2 cellular contexts compared by ENCODE assay signal in genomic region chr3:71247948-71248315, GRCh38.
TF ChIP-seq lines count a peak whose summit lies in the region.

No MANE protein-coding gene starts in this region.

TF ChIP-seq in SK-N-SH, 30 proteins besides CTCF, POLR2A, EP300 and RAD21 (continued from another document):
- TF ChIP-seq FOXJ3 (CRISPR knock-in tag; IDR thresholded peaks at IDR 0.05) (no peak), RFX5 (IDR thresholded peaks at IDR 0.05; ENCODE audit: low read length) (no peak), USF1 (IDR thresholded peaks at IDR 0.05; ENCODE audit: borderline replicate concordance, low read depth) (no peak), MAX (IDR thresholded peaks at IDR 0.05; ENCODE audit: low read depth) (no peak), SIN3A (IDR thresholded peaks at IDR 0.05; ENCODE audit: borderline replicate concordance, low read depth, low read length) (no peak), YY1 (IDR thresholded peaks at IDR 0.05; ENCODE audit: low read depth) (no peak), JUND (IDR thresholded peaks at IDR 0.05) (no peak), CHD2 (IDR thresholded peaks at IDR 0.05; ENCODE audit: low read length, partially characterized antibody) (no peak), TCF12 (IDR thresholded peaks at IDR 0.05) (no peak), NFIC (IDR thresholded peaks at IDR 0.05; ENCODE audit: borderline replicate concordance) (no peak), RCOR1 (IDR thresholded peaks at IDR 0.05; ENCODE audit: low read length) (no peak), ELF1 (IDR thresholded peaks at IDR 0.05) (no peak)

TF ChIP-seq in SK-N-SH treated with all-trans-retinoic acid at 6 μM for 48 hours, 23 proteins besides CTCF, POLR2A, EP300 and RAD21 (continued from another document):
- no peak for TF ChIP-seq CSRNP3 (CRISPR knock-in tag; IDR thresholded peaks at IDR 0.05)
- TF ChIP-seq PPARA (CRISPR knock-in tag; IDR thresholded peaks at IDR 0.05; ENCODE audit: borderline replicate concordance): no peak
